ENCODE assay signal across 19 cellular contexts in the genomic region with DNA sequence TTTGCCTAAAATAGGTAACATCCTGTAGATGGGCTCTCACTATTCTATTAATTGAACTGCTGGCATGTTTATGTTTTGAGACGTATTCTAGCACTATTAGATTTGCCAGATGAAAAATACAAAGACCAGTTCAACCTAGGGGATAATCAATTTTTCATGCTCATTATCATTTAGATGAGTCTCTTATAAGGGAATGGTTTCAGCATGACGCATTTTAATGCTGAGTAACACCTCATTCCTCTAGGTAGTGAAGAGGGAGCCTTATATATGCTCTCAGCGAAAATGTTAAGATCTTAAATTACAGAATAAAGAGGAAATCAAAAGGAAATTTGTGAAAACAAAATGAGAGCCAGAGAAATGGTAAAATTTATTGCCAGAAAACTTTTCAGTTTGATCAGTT.
A peak's percentile ranks its signal among the peaks of the same experiment; 100 is the strongest.
DNase-seq lines count a peak whose midpoint lies in the region; ATAC-seq and TF ChIP-seq lines count a peak whose summit lies in the region.
"Had no signal": no experiment of that assay in that cellular context is flagged by ENCODE, and none has a peak within 500 bp of the region (broad histone marks: within the 10 kb centered on the region; RNA-seq: fewer than 3 reads in every experiment).

No MANE protein-coding gene starts in this region.

- H3K27me3 Mint-ChIP-seq in natural killer cell (ENCODE audit: low read depth in 2 of 2) = no peaks in the 10 kb centered on the region

- no peak overlapping the region for H3K9ac ChIP-seq in HUES48 (ENCODE audit: low read depth, low read length)
- H3K9ac ChIP-seq in mesendoderm (ENCODE audit: low read length) = no peak overlapping the region
- H3K9ac ChIP-seq: SK-N-SH had no signal

- WGBS in mesendoderm (ENCODE audit: extremely low coverage, insufficient coverage, low lambda C conversion rate) = no CpG with 5 or more reads among the region's 3 CpGs

- no peak overlapping the region for H3K4me2 ChIP-seq in mesendoderm (ENCODE audit: low read length)
- H3K4me2 ChIP-seq: SK-N-SH had no signal

- no peaks in the 10 kb centered on the region for H3K79me2 ChIP-seq in mesendoderm (ENCODE audit: control insufficient read depth, insufficient read depth, low read length)

- H3K4ac ChIP-seq in mesendoderm (ENCODE audit: low read depth, low read length) = no peak overlapping the region

- H3K79me1 ChIP-seq in mesendoderm (ENCODE audit: low read length) = no peaks in the 10 kb centered on the region

- no peak overlapping the region for H2BK120ac ChIP-seq in mesendoderm (ENCODE audit: low read depth, low read length)

- H3K4me1 ChIP-seq in HUES48 (ENCODE audit: control insufficient read depth, insufficient read depth, low read length) = peaks cover 52% of the 10 kb centered on the region
- peaks cover 16% of the 10 kb centered on the region for H3K4me1 ChIP-seq in mesendoderm (ENCODE audit: control insufficient read depth, low read depth, low read length)

- no peak overlapping the region for H3K27ac Mint-ChIP-seq in natural killer cell
- H3K27ac Mint-ChIP-seq: CD4-positive, CD25-positive, alpha-beta regulatory T cell; H9 had no signal

- no peak overlapping the region for H2AK5ac ChIP-seq in mesendoderm (ENCODE audit: low read length)

- peak overlapping the region; percentile 74 for H2BK15ac ChIP-seq in mesendoderm (replicated peaks; ENCODE audit: low read depth)

- H3K27ac ChIP-seq in HUES48 (ENCODE audit: low read depth, low read length) = peak overlapping the region; percentile 27
- no peak overlapping the region for H3K27ac ChIP-seq in mesendoderm (ENCODE audit: low read depth, low read length)

- H3K9me3 Mint-ChIP-seq in natural killer cell = no peaks in the 10 kb centered on the region
- H3K9me3 Mint-ChIP-seq: CD4-positive, CD25-positive, alpha-beta regulatory T cell; H9 had no signal

- H3K27me3 ChIP-seq in HUES48 (ENCODE audit: control insufficient read depth, insufficient read depth, low read length) (peaks cover 18% of the 10 kb centered on the region), mesendoderm (ENCODE audit: insufficient read depth, low read length, poor library complexity) (no peaks in the 10 kb centered on the region)
- H3K27me3 ChIP-seq: BE2C had no signal

- no peak overlapping the region for H3K4me3 Mint-ChIP-seq in natural killer cell
- H3K4me3 Mint-ChIP-seq: H9 had no signal

- no peak overlapping the region for H3K23ac ChIP-seq in mesendoderm (ENCODE audit: low read length)

- H3K18ac ChIP-seq in mesendoderm (ENCODE audit: low read length) = no peak overlapping the region

- H3K9me3 ChIP-seq in HUES48 (ENCODE audit: control insufficient read depth, insufficient read depth, low read length) = no peaks in the 10 kb centered on the region
- H3K9me3 ChIP-seq: BE2C, SK-N-SH had no signal

- H3K36me3 Mint-ChIP-seq in natural killer cell = no peaks in the 10 kb centered on the region
- H3K36me3 Mint-ChIP-seq: CD4-positive, CD25-positive, alpha-beta regulatory T cell had no signal

- no peak overlapping the region for H3K56ac ChIP-seq in mesendoderm (ENCODE audit: low read length)

- peak; percentile 25 for DNase-seq in A172 (ENCODE audit: low spot score)
- DNase-seq in astrocyte of the spinal cord (ENCODE audit: low read depth, low spot score) = peak; percentile 42
- peak; percentile 40 for DNase-seq in mesendoderm
- no peak for DNase-seq in natural killer cell
- DNase-seq in SW 1271 (lab: John Stamatoyannopoulos, UW) = no peak
- DNase-seq in activated CD4-positive, alpha-beta T cell treated with anti-CD3 and anti-CD28 coated beads, Interleukin-2, amount 50 U/mL, for 4 hours = no peak
- DNase-seq in UCSD-AML1 (lab: John Stamatoyannopoulos, UW; ENCODE audit: unreplicated experiment) = no peak
- DNase-seq: 8988T; BE2C; CD4-positive, CD25-positive, alpha-beta regulatory T cell; COR-L47; DMS 273 treated with DMSO at 0.1 percent for 48 hours; DND-41; H9; KBM-7; NCI-H1694 treated with DMSO at 0.1 percent for 48 hours; OCI-M1; SK-N-SH had no signal

- TF ChIP-seq CTCF in astrocyte of the spinal cord (IDR thresholded peaks at IDR 0.05; ENCODE audit: low read depth, low read length) (no peak), natural killer cell (IDR thresholded peaks at IDR 0.05) (no peak)

- no peak overlapping the region for H4K5ac ChIP-seq in mesendoderm (ENCODE audit: low read length)

- no peak overlapping the region for H2BK5ac ChIP-seq in mesendoderm (ENCODE audit: low read length)

- ATAC-seq in natural killer cell = no peak

- H3K4me1 Mint-ChIP-seq in natural killer cell = no peaks in the 10 kb centered on the region
- H3K4me1 Mint-ChIP-seq: CD4-positive, CD25-positive, alpha-beta regulatory T cell had no signal

- no peak overlapping the region for H4K8ac ChIP-seq in mesendoderm (ENCODE audit: low read depth, low read length)

- H3K4me3 ChIP-seq in HUES48 (ENCODE audit: low read depth, low read length) (no peak overlapping the region), astrocyte of the spinal cord (ENCODE audit: low read depth, low read length) (no peak overlapping the region), mesendoderm (ENCODE audit: low read length) (no peak overlapping the region)

- H3K36me3 ChIP-seq in HUES48 (ENCODE audit: control insufficient read depth, insufficient read depth, low read length) = no peaks in the 10 kb centered on the region
- no peaks in the 10 kb centered on the region for H3K36me3 ChIP-seq in mesendoderm (ENCODE audit: control insufficient read depth, insufficient read depth, low read length)
- H3K36me3 ChIP-seq: BE2C had no signal

- in situ Hi-C loops in astrocyte of the spinal cord (cut with HindIII; ENCODE audit: low sequenced_read_pairs) = no loop called here

- intact Hi-C loops in natural killer cell (cut with micrococcal nuclease) = no loop called here

Comparison
In these comparisons a context has a peak if more than half of its experiments do, and no peak if none do; other contexts are left out.
1. DNase-seq: peak in A172 (single experiment), astrocyte of the spinal cord (single experiment) and mesendoderm (single experiment); none in natural killer cell (single experiment), SW 1271 (0 of 2), activated CD4-positive, alpha-beta T cell treated with anti-CD3 and anti-CD28 coated beads, Interleukin-2, amount 50 U/mL, for 4 hours (0 of 2) and UCSD-AML1 (single experiment).